ENCODE assay signal across 30 cellular contexts in the genomic region with DNA sequence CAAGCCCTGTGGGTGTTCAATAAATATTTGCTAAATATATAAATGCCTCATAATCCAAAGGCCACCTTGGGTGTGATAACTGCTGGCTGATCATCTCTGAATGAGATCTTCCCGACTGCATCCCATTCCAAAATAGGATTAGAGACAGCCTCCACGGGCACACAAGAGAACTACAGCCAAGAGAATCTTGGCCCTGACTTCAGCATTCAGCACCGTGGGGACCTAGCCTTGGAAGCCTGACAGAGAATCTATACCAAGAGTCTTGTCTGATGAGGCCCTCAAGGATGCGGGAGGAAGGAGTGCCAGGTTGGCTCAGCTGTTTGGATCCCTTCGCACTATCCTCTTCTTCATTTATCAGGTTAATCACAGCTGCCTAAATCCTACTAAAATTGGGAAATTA.
"Had no signal": no experiment of that assay in that cellular context is flagged by ENCODE, and none has a peak within 500 bp of the region (broad histone marks: within the 10 kb centered on the region; RNA-seq: fewer than 3 reads in every experiment).

No MANE protein-coding gene starts in this region.

- H3K36me3 ChIP-seq: left lung, lower lobe of right lung, right atrium auricular region, right lobe of liver, suprapubic skin, thoracic aorta, tibial artery, upper lobe of right lung had no signal

- H3K36me3 Mint-ChIP-seq: immature natural killer cell; naive thymus-derived CD8-positive, alpha-beta T cell had no signal

- H3K4me3 ChIP-seq: left lung, lower lobe of right lung, right atrium auricular region, right lobe of liver, smooth muscle cell, suprapubic skin, thoracic aorta, tibial artery, upper lobe of right lung had no signal

- H3K4me1 Mint-ChIP-seq: immature natural killer cell; naive thymus-derived CD8-positive, alpha-beta T cell; nephron; neural crest cell had no signal

- H3K4me2 ChIP-seq: smooth muscle cell had no signal

- H2AFZ ChIP-seq: parathyroid adenoma had no signal

- FAIRE-seq: islet of Langerhans, kidney, urothelium cell line had no signal

- H3K4me1 ChIP-seq: left lung, lower lobe of right lung, parathyroid adenoma, right atrium auricular region, right lobe of liver, suprapubic skin, tibial artery, upper lobe of right lung had no signal

- H3K9me3 ChIP-seq: left lung, lower lobe of right lung, right atrium auricular region, right lobe of liver, suprapubic skin, thoracic aorta, tibial artery, upper lobe of right lung had no signal

- H3K27ac Mint-ChIP-seq: immature natural killer cell; naive thymus-derived CD8-positive, alpha-beta T cell; nephron; progenitor cell of endocrine pancreas; stimulated activated naive CD8-positive, alpha-beta T cell treated with anti-CD3 and anti-CD28 coated beads, Interleukin-15, Interleukin-2, amounts not matched to agents 100 ng/mL and 50 ng/mL, for 24 hours had no signal

- ATAC-seq: left colon; left lung; lower lobe of right lung; naive thymus-derived CD8-positive, alpha-beta T cell; right lobe of liver; upper lobe of right lung had no signal

- H3K9me3 Mint-ChIP-seq: naive thymus-derived CD8-positive, alpha-beta T cell; nephron; neural crest cell; stimulated activated naive CD8-positive, alpha-beta T cell treated with anti-CD3 and anti-CD28 coated beads, Interleukin-15, Interleukin-2, amounts not matched to agents 100 ng/mL and 50 ng/mL, for 24 hours had no signal

- H3K27me3 ChIP-seq: left lung, right atrium auricular region, right lobe of liver, tibial artery had no signal

- H3K9ac ChIP-seq: parathyroid adenoma had no signal

- H3K4me3 Mint-ChIP-seq: immature natural killer cell; naive thymus-derived CD8-positive, alpha-beta T cell; nephron; neural crest cell; stimulated activated naive CD8-positive, alpha-beta T cell treated with anti-CD3 and anti-CD28 coated beads, Interleukin-15, Interleukin-2, amounts not matched to agents 100 ng/mL and 50 ng/mL, for 24 hours had no signal

- H3K79me2 ChIP-seq: parathyroid adenoma had no signal

- H3K27ac ChIP-seq: left lung, lower lobe of right lung, parathyroid adenoma, right atrium auricular region, right lobe of liver, suprapubic skin, thoracic aorta, tibial artery, upper lobe of right lung had no signal

- DNase-seq: hypothalamus; immature natural killer cell; kidney; left colon; left lung; lower lobe of right lung; mammary epithelial cell; mesenchymal stem cell; naive thymus-derived CD8-positive, alpha-beta T cell; nucleus accumbens; right lobe of liver; stimulated activated CD4-positive, alpha-beta T cell treated with anti-CD3 and anti-CD28 coated beads, Interleukin-1b, Interleukin-23, amount 100 ng/mL, for 48 hours; stimulated activated CD4-positive, alpha-beta T cell treated with anti-CD3 and anti-CD28 coated beads, Interleukin-2, amount 100 ng/mL, for 48 hours; stimulated activated CD4-positive, alpha-beta T cell treated with anti-CD3 and anti-CD28 coated beads, Interleukin-4, amount 100 ng/mL, for 4 hours; stimulated activated CD8-positive, alpha-beta memory T cell treated with anti-CD3 and anti-CD28 coated beads, Interleukin-4, amount 100 ng/mL, for 48 hours; stimulated activated naive CD4-positive, alpha-beta T cell; tibial artery; trophoblast cell; upper lobe of right lung had no signal
